Comparison of ENCODE assay signal across 12 cellular contexts in the genomic region with DNA sequence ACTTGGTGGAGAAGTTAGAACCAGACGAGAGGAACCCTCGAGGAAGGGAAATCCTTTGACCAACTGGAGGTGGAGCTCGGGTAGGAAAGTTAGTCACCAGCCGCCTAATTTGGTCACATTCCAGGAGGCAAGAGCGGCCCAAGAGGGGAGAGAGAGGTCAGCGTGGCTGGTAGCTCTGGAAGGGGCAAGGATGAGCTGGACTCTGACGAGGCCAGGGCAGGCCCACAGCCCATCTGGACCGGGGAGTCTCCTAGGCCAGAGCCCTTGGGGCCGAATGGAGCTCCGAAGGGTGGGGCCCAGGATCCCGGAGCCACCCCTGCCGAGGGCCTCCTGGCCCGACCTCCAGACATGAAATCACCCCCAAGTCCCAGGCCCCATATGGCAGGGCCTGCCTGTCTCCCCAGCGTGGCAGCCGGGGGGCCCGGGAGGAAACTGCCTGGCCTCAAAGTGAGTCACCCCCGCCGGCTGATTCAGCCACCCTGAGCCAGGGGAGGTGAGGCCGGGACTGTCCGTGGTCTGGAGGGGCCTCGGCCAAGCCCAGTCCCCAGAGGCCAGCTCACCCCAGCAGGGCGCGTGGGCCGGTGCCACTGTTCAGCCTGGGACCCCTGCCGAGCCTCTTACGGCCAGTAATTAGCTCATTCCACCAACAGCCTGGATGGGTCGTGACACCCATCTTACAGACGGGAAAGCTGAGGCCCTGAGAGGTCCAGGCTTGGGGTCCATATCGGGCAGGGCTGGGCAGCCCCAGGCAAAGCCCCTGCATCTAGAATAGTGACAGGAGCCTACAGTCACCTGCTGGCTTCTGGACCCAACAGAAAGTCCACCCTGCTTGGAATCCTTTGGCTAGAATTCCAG. TPM values are rescaled to one million over a fixed set of nuclear protein-coding genes. Genes with fewer than 3 reads are reported as not detected.
DNase-seq lines count a peak whose midpoint lies in the region; ATAC-seq and TF ChIP-seq lines count a peak whose summit lies in the region.
"Had no signal": no experiment of that assay in that cellular context is flagged by ENCODE, and none has a peak within 500 bp of the region (broad histone marks: within the 10 kb centered on the region; RNA-seq: fewer than 3 reads in every experiment).

No MANE protein-coding gene starts in this region.

- H3K36me3 Mint-ChIP-seq in activated CD4-positive, alpha-beta T cell treated with anti-CD3 and anti-CD28 coated beads, Interleukin-2, amount 10 ng/mL, durations not matched to agents 24 days and 14 days (ENCODE audit: low read depth): no peaks in the 10 kb centered on the region

- peaks cover 3% of the 10 kb centered on the region for H3K4me1 Mint-ChIP-seq in activated CD4-positive, alpha-beta T cell treated with anti-CD3 and anti-CD28 coated beads, Interleukin-2, amount 10 ng/mL, durations not matched to agents 24 days and 14 days

- no peak for TF ChIP-seq CTCF in smooth muscle cell (IDR thresholded peaks at IDR 0.05; ENCODE audit: borderline replicate concordance, insufficient read depth, poor library complexity, severe bottlenecking)

- H3K27me3 ChIP-seq in smooth muscle cell (ENCODE audit: low read depth): no peaks in the 10 kb centered on the region

- no peak overlapping the region for H3K4me3 ChIP-seq in smooth muscle cell
- H3K4me3 ChIP-seq: HAP-1 had no signal

- DNase-seq in activated CD4-positive, alpha-beta T cell treated with anti-CD3 and anti-CD28 coated beads, Interleukin-2, amount 10 ng/mL, durations not matched to agents 24 days and 14 days: no peak
- DNase-seq in activated CD4-positive, alpha-beta T cell treated with anti-CD3 and anti-CD28 coated beads, Interleukin-2, amount 50 U/mL, for 4 hours: no peak
- DNase-seq in glomerular endothelial cell (ENCODE audit: extremely low read depth, low read depth, low spot score) (peak; percentile 64), smooth muscle cell (lab: John Stamatoyannopoulos, UW; ENCODE audit: unreplicated experiment) (peak; percentile 90), activated gamma-delta T cell (lab: John Stamatoyannopoulos, UW) (no peak), globus pallidus (ENCODE audit: low spot score) (no peak), cortex of kidney (lab: John Stamatoyannopoulos, UW) (no peak)
- DNase-seq: activated effector memory CD4-positive, alpha-beta T cell treated with Interleukin-2 at 50 U/mL for 16 hours; CD4-positive, alpha-beta T cell; stimulated activated naive B cell treated with anti-CD40 and anti-IgM and Interleukin-4, amounts not matched to agents 10 μg/mL and 1 μg/mL and 100 μg/mL, for 72 hours had no signal

- peaks cover 31% of the 10 kb centered on the region for H3F3A ChIP-seq in smooth muscle cell (ENCODE audit: low read depth)

- no peaks in the 10 kb centered on the region for H4K20me1 ChIP-seq in smooth muscle cell (ENCODE audit: low read depth)

- intact Hi-C loops in activated CD4-positive, alpha-beta T cell treated with anti-CD3 and anti-CD28 coated beads, Interleukin-2, amount 10 ng/mL, durations not matched to agents 24 days and 14 days (cut with micrococcal nuclease): no loop called here

- H2AFZ ChIP-seq in smooth muscle cell (ENCODE audit: low read depth): no peak overlapping the region

- H3K4me2 ChIP-seq in smooth muscle cell: peak overlapping the region; percentile 74

- H3K27me3 Mint-ChIP-seq in activated CD4-positive, alpha-beta T cell treated with anti-CD3 and anti-CD28 coated beads, Interleukin-2, amount 10 ng/mL, durations not matched to agents 24 days and 14 days: no peaks in the 10 kb centered on the region
- H3K27me3 Mint-ChIP-seq: CD4-positive, alpha-beta T cell had no signal

- H3K9ac ChIP-seq in smooth muscle cell (ENCODE audit: low read depth): peak overlapping the region; percentile 52

- no peak overlapping the region for H3K4me3 Mint-ChIP-seq in activated CD4-positive, alpha-beta T cell treated with anti-CD3 and anti-CD28 coated beads, Interleukin-2, amount 10 ng/mL, durations not matched to agents 24 days and 14 days
- H3K4me3 Mint-ChIP-seq: CD4-positive, alpha-beta T cell; stimulated activated naive B cell treated with anti-CD40 and anti-IgM and Interleukin-4, amounts not matched to agents 10 μg/mL and 1 μg/mL and 100 μg/mL, for 72 hours had no signal

- no peaks in the 10 kb centered on the region for H3K9me3 ChIP-seq in smooth muscle cell (replicated peaks; ENCODE audit: low read depth)
- H3K9me3 ChIP-seq: HAP-1 had no signal

- peak; percentile 64 for ATAC-seq in SK-N-SH treated with all-trans-retinoic acid at 6 μM for 48 hours

- H3K27ac Mint-ChIP-seq in activated CD4-positive, alpha-beta T cell treated with anti-CD3 and anti-CD28 coated beads, Interleukin-2, amount 10 ng/mL, durations not matched to agents 24 days and 14 days: peak overlapping the region; percentile 54
- H3K27ac Mint-ChIP-seq: CD4-positive, alpha-beta T cell; stimulated activated naive B cell treated with anti-CD40 and anti-IgM and Interleukin-4, amounts not matched to agents 10 μg/mL and 1 μg/mL and 100 μg/mL, for 72 hours had no signal

- no peaks in the 10 kb centered on the region for H3K79me2 ChIP-seq in smooth muscle cell (ENCODE audit: low read depth)

- no peaks in the 10 kb centered on the region for H3K9me3 Mint-ChIP-seq in activated CD4-positive, alpha-beta T cell treated with anti-CD3 and anti-CD28 coated beads, Interleukin-2, amount 10 ng/mL, durations not matched to agents 24 days and 14 days
- H3K9me3 Mint-ChIP-seq: CD4-positive, alpha-beta T cell had no signal

- WGBS in smooth muscle cell (ENCODE audit: low lambda C conversion rate): 12% methylated on average over 27 of the region's 29 CpGs

- peaks cover 20% of the 10 kb centered on the region for H3K4me1 ChIP-seq in smooth muscle cell (ENCODE audit: low read depth)
- H3K4me1 ChIP-seq: HAP-1 had no signal

- H3K36me3 ChIP-seq in smooth muscle cell (ENCODE audit: low read depth): no peaks in the 10 kb centered on the region
- H3K36me3 ChIP-seq: HAP-1 had no signal

- H3K27ac ChIP-seq in smooth muscle cell (ENCODE audit: low read depth): peak overlapping the region; percentile 88

TF ChIP-seq in SK-N-SH treated with all-trans-retinoic acid at 6 μM for 48 hours, 23 proteins besides CTCF, POLR2A, EP300 and RAD21:
- TF ChIP-seq CSDC2 (CRISPR knock-in tag; IDR thresholded peaks at IDR 0.05): peak; percentile 66; the same call in 1 of the 2 replicates
- TF ChIP-seq, protein P1, sequence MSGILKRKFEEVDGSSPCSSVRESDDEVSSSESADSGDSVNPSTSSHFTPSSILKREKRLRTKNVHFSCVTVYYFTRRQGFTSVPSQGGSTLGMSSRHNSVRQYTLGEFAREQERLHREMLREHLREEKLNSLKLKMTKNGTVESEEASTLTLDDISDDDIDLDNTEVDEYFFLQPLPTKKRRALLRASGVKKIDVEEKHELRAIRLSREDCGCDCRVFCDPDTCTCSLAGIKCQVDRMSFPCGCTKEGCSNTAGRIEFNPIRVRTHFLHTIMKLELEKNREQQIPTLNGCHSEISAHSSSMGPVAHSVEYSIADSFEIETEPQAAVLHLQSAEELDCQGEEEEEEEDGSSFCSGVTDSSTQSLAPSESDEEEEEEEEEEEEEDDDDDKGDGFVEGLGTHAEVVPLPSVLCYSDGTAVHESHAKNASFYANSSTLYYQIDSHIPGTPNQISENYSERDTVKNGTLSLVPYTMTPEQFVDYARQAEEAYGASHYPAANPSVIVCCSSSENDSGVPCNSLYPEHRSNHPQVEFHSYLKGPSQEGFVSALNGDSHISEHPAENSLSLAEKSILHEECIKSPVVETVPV (CRISPR knock-in tag; IDR thresholded peaks at IDR 0.05): no peak
- 0 out of 2 replicates have a peak, but pooled peaks have one; percentile 66 for TF ChIP-seq OSR1 (CRISPR knock-in tag; IDR thresholded peaks at IDR 0.05)
- TF ChIP-seq PPARA (CRISPR knock-in tag; IDR thresholded peaks at IDR 0.05; ENCODE audit: borderline replicate concordance): no peak
- TF ChIP-seq ZFP3 (CRISPR knock-in tag; IDR thresholded peaks at IDR 0.05): peak; percentile 82; the same call in 1 of the 2 replicates
- TF ChIP-seq, protein P2, sequence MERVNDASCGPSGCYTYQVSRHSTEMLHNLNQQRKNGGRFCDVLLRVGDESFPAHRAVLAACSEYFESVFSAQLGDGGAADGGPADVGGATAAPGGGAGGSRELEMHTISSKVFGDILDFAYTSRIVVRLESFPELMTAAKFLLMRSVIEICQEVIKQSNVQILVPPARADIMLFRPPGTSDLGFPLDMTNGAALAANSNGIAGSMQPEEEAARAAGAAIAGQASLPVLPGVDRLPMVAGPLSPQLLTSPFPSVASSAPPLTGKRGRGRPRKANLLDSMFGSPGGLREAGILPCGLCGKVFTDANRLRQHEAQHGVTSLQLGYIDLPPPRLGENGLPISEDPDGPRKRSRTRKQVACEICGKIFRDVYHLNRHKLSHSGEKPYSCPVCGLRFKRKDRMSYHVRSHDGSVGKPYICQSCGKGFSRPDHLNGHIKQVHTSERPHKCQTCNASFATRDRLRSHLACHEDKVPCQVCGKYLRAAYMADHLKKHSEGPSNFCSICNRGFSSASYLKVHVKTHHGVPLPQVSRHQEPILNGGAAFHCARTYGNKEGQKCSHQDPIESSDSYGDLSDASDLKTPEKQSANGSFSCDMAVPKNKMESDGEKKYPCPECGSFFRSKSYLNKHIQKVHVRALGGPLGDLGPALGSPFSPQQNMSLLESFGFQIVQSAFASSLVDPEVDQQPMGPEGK (CRISPR knock-in tag; IDR thresholded peaks at IDR 0.05; ENCODE audit: borderline replicate concordance): peak; percentile 84; the same call in 1 of the 2 replicates
- TF ChIP-seq, protein P3, sequence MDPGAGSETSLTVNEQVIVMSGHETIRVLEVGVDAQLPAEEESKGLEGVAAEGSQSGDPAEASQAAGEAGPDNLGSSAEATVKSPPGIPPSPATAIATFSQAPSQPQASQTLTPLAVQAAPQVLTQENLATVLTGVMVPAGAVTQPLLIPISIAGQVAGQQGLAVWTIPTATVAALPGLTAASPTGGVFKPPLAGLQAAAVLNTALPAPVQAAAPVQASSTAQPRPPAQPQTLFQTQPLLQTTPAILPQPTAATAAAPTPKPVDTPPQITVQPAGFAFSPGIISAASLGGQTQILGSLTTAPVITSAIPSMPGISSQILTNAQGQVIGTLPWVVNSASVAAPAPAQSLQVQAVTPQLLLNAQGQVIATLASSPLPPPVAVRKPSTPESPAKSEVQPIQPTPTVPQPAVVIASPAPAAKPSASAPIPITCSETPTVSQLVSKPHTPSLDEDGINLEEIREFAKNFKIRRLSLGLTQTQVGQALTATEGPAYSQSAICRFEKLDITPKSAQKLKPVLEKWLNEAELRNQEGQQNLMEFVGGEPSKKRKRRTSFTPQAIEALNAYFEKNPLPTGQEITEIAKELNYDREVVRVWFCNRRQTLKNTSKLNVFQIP (CRISPR knock-in tag; IDR thresholded peaks at IDR 0.05; ENCODE audit: borderline replicate concordance, low read depth): no peak
- TF ChIP-seq ZNF70 (CRISPR knock-in tag; IDR thresholded peaks at IDR 0.05): peak; percentile 94
TF ChIP-seq in SK-N-SH treated with all-trans-retinoic acid at 6 μM for 48 hours: peak in this region for 5.

RNA-seq across cellular contexts. Expression of a gene that starts 23.5 kb away (rescaled TPM):
- 12.2 and 12.9 TPM in 2 replicates for total RNA-seq in activated CD4-positive, alpha-beta T cell treated with anti-CD3 and anti-CD28 coated beads, Interleukin-2, amount 10 ng/mL, durations not matched to agents 24 days and 14 days
- total RNA-seq in glomerular endothelial cell (44.5 and 50.6 TPM in 2 replicates), smooth muscle cell (68.1 and 97.2 TPM in 2 replicates)
- polyA plus RNA-seq in smooth muscle cell: 32.0 and 33.7 TPM in 2 replicates

Comparison
In these comparisons a context has a peak if more than half of its experiments do, and no peak if none do; other contexts are left out.
1. DNase-seq: peak in glomerular endothelial cell (single experiment) and smooth muscle cell (single experiment); none in activated CD4-positive, alpha-beta T cell treated with anti-CD3 and anti-CD28 coated beads, Interleukin-2, amount 10 ng/mL, durations not matched to agents 24 days and 14 days (single experiment), activated CD4-positive, alpha-beta T cell treated with anti-CD3 and anti-CD28 coated beads, Interleukin-2, amount 50 U/mL, for 4 hours (0 of 2), activated gamma-delta T cell (single experiment), globus pallidus (single experiment) and cortex of kidney (single experiment).